ENCODE assay signal across 1 cellular context in genomic region chr6:169800668-169801395, GRCh38.
TF ChIP-seq lines count a peak whose summit lies in the region.

No MANE protein-coding gene starts in this region.

TF ChIP-seq in HepG2, 621 proteins besides CTCF, POLR2A, EP300 and RAD21 (continued from another document and continues in another):
- TF ChIP-seq MLXIP (CRISPR knock-in tag; IDR thresholded peaks at IDR 0.05; ENCODE audit: borderline replicate concordance) (no peak), GLMP (CRISPR knock-in tag; IDR thresholded peaks at IDR 0.05; ENCODE audit: borderline replicate concordance) (no peak), KDM5B (CRISPR knock-in tag; IDR thresholded peaks at IDR 0.05; ENCODE audit: borderline replicate concordance) (peak; percentile 68; the same call in 1 of the 2 replicates), MXD4 (CRISPR knock-in tag; IDR thresholded peaks at IDR 0.05) (no peak), MEF2D (CRISPR knock-in tag; IDR thresholded peaks at IDR 0.05) (peak; percentile 83; the same call in 1 of the 2 replicates), RXRA (CRISPR knock-in tag; IDR thresholded peaks at IDR 0.05) (peak; percentile 66), STAG1 (CRISPR knock-in tag; IDR thresholded peaks at IDR 0.05) (no peak), NR2C2 (CRISPR knock-in tag; IDR thresholded peaks at IDR 0.05; ENCODE audit: borderline replicate concordance) (peak; percentile 33), ZNF124 (CRISPR knock-in tag; IDR thresholded peaks at IDR 0.05) (no peak; the same call in 1 of the 2 replicates), ZNF563 (CRISPR knock-in tag; IDR thresholded peaks at IDR 0.05) (peak; percentile 61; the same call in 1 of the 2 replicates), ZNF547 (CRISPR knock-in tag; IDR thresholded peaks at IDR 0.05) (peak; percentile 81; the same call in 1 of the 2 replicates), ZNF75D (CRISPR knock-in tag; IDR thresholded peaks at IDR 0.05; ENCODE audit: borderline replicate concordance) (no peak), ZSCAN31 (CRISPR knock-in tag; IDR thresholded peaks at IDR 0.05; ENCODE audit: low read depth) (no peak; the same call in 1 of the 2 replicates), PRDM15 (CRISPR knock-in tag; IDR thresholded peaks at IDR 0.05) (peak; percentile 45; the same call in 1 of the 2 replicates), ZNF234 (CRISPR knock-in tag; conservative IDR thresholded peaks at IDR 0.05) (0 out of 2 replicates have a peak, but pooled peaks have one; percentile 49), PLSCR1 (CRISPR knock-in tag; IDR thresholded peaks at IDR 0.05; ENCODE audit: borderline replicate concordance) (no peak), ZNF629 (CRISPR knock-in tag; conservative IDR thresholded peaks at IDR 0.05) (no peak), CENPX (CRISPR knock-in tag; IDR thresholded peaks at IDR 0.05) (no peak), RBFOX2 (IDR thresholded peaks at IDR 0.05; ENCODE audit: low read depth, low read length) (peak; percentile 61; the same call in 1 of the 2 replicates), DPF2 (CRISPR knock-in tag; IDR thresholded peaks at IDR 0.05; ENCODE audit: borderline replicate concordance, low read depth) (peak; percentile 85), ZNF543 (CRISPR knock-in tag; IDR thresholded peaks at IDR 0.05) (peak; percentile 97), SP5 (CRISPR knock-in tag; IDR thresholded peaks at IDR 0.05; ENCODE audit: borderline replicate concordance, low read depth) (peak; percentile 26; the same call in 1 of the 2 replicates), ARNT2 (CRISPR knock-in tag; IDR thresholded peaks at IDR 0.05; ENCODE audit: low read depth) (peak; percentile 49; the same call in 1 of the 2 replicates), ZNF570 (CRISPR knock-in tag; IDR thresholded peaks at IDR 0.05; ENCODE audit: borderline replicate concordance) (peak; percentile 63; the same call in 1 of the 2 replicates), SP2 (CRISPR knock-in tag; IDR thresholded peaks at IDR 0.05) (peak; percentile 24; the same call in 1 of the 2 replicates), ZBTB40 (IDR thresholded peaks at IDR 0.05) (no peak), ZBTB40 (CRISPR knock-in tag; IDR thresholded peaks at IDR 0.05) (peak; percentile 12; the same call in 1 of the 2 replicates), ZNF263 (CRISPR knock-in tag; IDR thresholded peaks at IDR 0.05) (peak; percentile 81; the same call in 1 of the 2 replicates), JDP2 (CRISPR knock-in tag; IDR thresholded peaks at IDR 0.05; ENCODE audit: borderline replicate concordance) (no peak), ZNF780A (CRISPR knock-in tag; IDR thresholded peaks at IDR 0.05) (0 out of 2 replicates have a peak, but pooled peaks have one; percentile 30), NFE2 (CRISPR knock-in tag; IDR thresholded peaks at IDR 0.05) (peak; percentile 87), PPARG (CRISPR knock-in tag; conservative IDR thresholded peaks at IDR 0.05) (no peak; the same call in 1 of the 2 replicates), ZNF512B (CRISPR knock-in tag; IDR thresholded peaks at IDR 0.05; ENCODE audit: borderline replicate concordance) (peak; percentile 91), SIN3A (IDR thresholded peaks at IDR 0.05; ENCODE audit: borderline replicate concordance, low read depth, low read length) (peak; percentile 91), ZBTB8A (CRISPR knock-in tag; IDR thresholded peaks at IDR 0.05; ENCODE audit: borderline replicate concordance, low read depth) (0 out of 2 replicates have a peak, but pooled peaks have one; percentile 53)
